8 cellular contexts compared by ENCODE assay signal in genomic region chr1:34162852-34163766, GRCh38. TPM values are rescaled to one million over a fixed set of nuclear protein-coding genes. Genes with fewer than 3 reads are reported as not detected.
DNase-seq lines count a peak whose midpoint lies in the region; ATAC-seq and TF ChIP-seq lines count a peak whose summit lies in the region.

No MANE protein-coding gene starts in this region.

- H3K27ac ChIP-seq in SJCRH30 = no peak overlapping the region

- H3K27ac Mint-ChIP-seq in Calu3 (ENCODE audit: unreplicated experiment) = no peak overlapping the region
- H3K27ac Mint-ChIP-seq in activated T-cell treated with anti-CD3 and anti-CD28 coated beads, Interleukin-2, amount 50 U/mL, for 72 hours = peak overlapping the region; percentile 72
- H3K27ac Mint-ChIP-seq in glutamatergic neuron (ENCODE audit: unreplicated experiment) = no peak overlapping the region

- intact Hi-C loops in Calu3 (cut with micrococcal nuclease; ENCODE audit: unreplicated experiment) = loop anchor here (1.0 to 2.0 kb wide), 2 partner anchors 436 to 530 kb away; no protein-coding TSS in a partner anchor

- ATAC-seq in GM19455 (IDR thresholded peaks at IDR 0.05; ENCODE audit: unreplicated experiment) (peak; percentile 55), HG03457 (IDR thresholded peaks at IDR 0.05; ENCODE audit: unreplicated experiment) (no peak)
- peak; percentile 91 for ATAC-seq in activated T-cell treated with anti-CD3 and anti-CD28 coated beads, Interleukin-2, amount 50 U/mL, for 72 hours (replicated peaks in 1 of 2)

- peaks cover 8% of the 10 kb centered on the region for H3K4me1 ChIP-seq in SJCRH30

- H3K27me3 ChIP-seq in SJCRH30 = no peaks in the 10 kb centered on the region

- H3K36me3 ChIP-seq in SJCRH30 = no peaks in the 10 kb centered on the region

- H3K9me3 Mint-ChIP-seq in Calu3 (ENCODE audit: low read depth, unreplicated experiment) (no peaks in the 10 kb centered on the region), glutamatergic neuron (ENCODE audit: unreplicated experiment) (no peaks in the 10 kb centered on the region)
- H3K9me3 Mint-ChIP-seq in activated T-cell treated with anti-CD3 and anti-CD28 coated beads, Interleukin-2, amount 50 U/mL, for 72 hours = no peaks in the 10 kb centered on the region

- TF ChIP-seq CTCF in Calu3 (IDR thresholded peaks at IDR 0.05; ENCODE audit: unreplicated experiment) (no peak), glutamatergic neuron (IDR thresholded peaks at IDR 0.05; ENCODE audit: partially characterized antibody, unreplicated experiment) (peak; percentile 51)

- H3K4me3 ChIP-seq in SJCRH30 = no peak overlapping the region

- H3K4me1 Mint-ChIP-seq in Calu3 (ENCODE audit: low read depth, unreplicated experiment) (no peaks in the 10 kb centered on the region), glutamatergic neuron (ENCODE audit: low read depth, unreplicated experiment) (peaks cover 5% of the 10 kb centered on the region)
- peaks cover 5% of the 10 kb centered on the region for H3K4me1 Mint-ChIP-seq in activated T-cell treated with anti-CD3 and anti-CD28 coated beads, Interleukin-2, amount 50 U/mL, for 72 hours (ENCODE audit: low read depth)

- no peaks in the 10 kb centered on the region for H3K36me3 Mint-ChIP-seq in Calu3 (ENCODE audit: insufficient read depth, unreplicated experiment)
- peaks cover 2% of the 10 kb centered on the region in 2 donors for H3K36me3 Mint-ChIP-seq in activated T-cell treated with anti-CD3 and anti-CD28 coated beads, Interleukin-2, amount 50 U/mL, for 72 hours (ENCODE audit: insufficient read depth in 2 of 2)
- H3K36me3 Mint-ChIP-seq in glutamatergic neuron (ENCODE audit: unreplicated experiment) = peaks cover 4% of the 10 kb centered on the region

- no TSS peak for BruUV-seq in Calu3 (replicated peaks; lab: Mats Ljungman, UMichigan)

- peak; percentile 77 for DNase-seq in Calu3
- DNase-seq in NCI-H1092 (lab: John Stamatoyannopoulos, UW) = peak; percentile 87
- peak; percentile 54 to 64 for DNase-seq in activated T-cell treated with anti-CD3 and anti-CD28 coated beads, Interleukin-2, amount 50 U/mL, for 72 hours
- DNase-seq in glutamatergic neuron = peak; percentile 77
- DNase-seq in nucleus accumbens (lab: John Stamatoyannopoulos, UW) = peak in 54 of 56 donors; percentile 33 to 88 (median 73)
- no peak for DNase-seq in SJCRH30

- H3K27me3 Mint-ChIP-seq in Calu3 (ENCODE audit: unreplicated experiment) (peaks cover 90% of the 10 kb centered on the region), glutamatergic neuron (ENCODE audit: unreplicated experiment) (peaks cover 21% of the 10 kb centered on the region)
- peaks cover 50% of the 10 kb centered on the region for H3K27me3 Mint-ChIP-seq in activated T-cell treated with anti-CD3 and anti-CD28 coated beads, Interleukin-2, amount 50 U/mL, for 72 hours (ENCODE audit: low read depth)

- CTCF ChIA-PET in Calu3 (lab: Charles Lee) = interaction anchor here (0.9 to 2.0 kb wide), 3 partner anchors 49 to 530 kb away, joined by 4 to 11 read pairs (median 4); no protein-coding TSS in a partner anchor

- no peaks in the 10 kb centered on the region for H3K9me3 ChIP-seq in SJCRH30 (replicated peaks)

- H3K4me3 Mint-ChIP-seq in Calu3 (ENCODE audit: low read depth, unreplicated experiment) (peak overlapping the region; percentile 61), glutamatergic neuron (ENCODE audit: unreplicated experiment) (peak overlapping the region; percentile 86)
- H3K4me3 Mint-ChIP-seq in activated T-cell treated with anti-CD3 and anti-CD28 coated beads, Interleukin-2, amount 50 U/mL, for 72 hours = peak overlapping the region; percentile 79 to 91

RNA-seq across cellular contexts. Expression of gene CSMD2, which starts 1.9 kb away (rescaled TPM):
- total RNA-seq in Calu3 (2022) (not detected in 2 replicates), glutamatergic neuron (ENCODE audit: unreplicated experiment) (0.27 TPM)
- total RNA-seq in activated T-cell treated with anti-CD3 and anti-CD28 coated beads, Interleukin-2, amount 50 U/mL, for 72 hours = not detected
- 0.14 and 0.20 TPM in 2 replicates for total RNA-seq in SJCRH30 (2014; rRNA removed; shearing (Covaris generic))

RNA-seq across cellular contexts. Expression of gene C1orf94, which starts 13.6 kb away (rescaled TPM):
- total RNA-seq in Calu3 (2022) (not detected in 2 replicates), glutamatergic neuron (ENCODE audit: unreplicated experiment) (not detected)
- not detected for total RNA-seq in activated T-cell treated with anti-CD3 and anti-CD28 coated beads, Interleukin-2, amount 50 U/mL, for 72 hours
- total RNA-seq in SJCRH30 (2014; rRNA removed; shearing (Covaris generic)) = 5.7 and 6.9 TPM in 2 replicates

Comparison
In these comparisons a context has a peak if more than half of its experiments do, and no peak if none do; other contexts are left out.
1. DNase-seq: peak in Calu3 (single experiment), NCI-H1092 (single experiment), activated T-cell treated with anti-CD3 and anti-CD28 coated beads, Interleukin-2, amount 50 U/mL, for 72 hours (2 of 2), glutamatergic neuron (single experiment) and nucleus accumbens (54 of 56); none in SJCRH30 (0 of 2).
2. Peak in every context shown above with its lines, with median percentiles within 50 percentile points of each other: H3K4me3 Mint-ChIP-seq.